26 cellular contexts compared by ENCODE assay signal in genomic region chr14:64974563-64974962, GRCh38. TPM values are rescaled to one million over a fixed set of nuclear protein-coding genes. Genes with fewer than 3 reads are reported as not detected.
"Had no signal": no experiment of that assay in that cellular context is flagged by ENCODE, and none has a peak within 500 bp of the region (broad histone marks: within the 10 kb centered on the region; RNA-seq: fewer than 3 reads in every experiment).

No MANE protein-coding gene starts in this region.

- ATAC-seq: activated CD4-positive, CD25-positive, alpha-beta regulatory T cell treated with anti-CD3 and anti-CD28 coated beads, Interleukin-2, amount 50 U/mL, for 24 hours; gastrocnemius medialis; heart right ventricle; left ventricle myocardium superior; naive thymus-derived CD8-positive, alpha-beta T cell; upper lobe of right lung had no signal

- H3K27me3 ChIP-seq: ascending aorta, gastrocnemius medialis, right atrium auricular region, testis, upper lobe of right lung had no signal

- H3K4me3 ChIP-seq: ascending aorta, gastrocnemius medialis, heart right ventricle, right atrium auricular region, skin epidermis, testis, upper lobe of right lung had no signal

- H3K36me3 ChIP-seq: ascending aorta, gastrocnemius medialis, heart right ventricle, right atrium auricular region, upper lobe of right lung had no signal

- H3K27me3 Mint-ChIP-seq: naive thymus-derived CD8-positive, alpha-beta T cell; stimulated activated naive CD8-positive, alpha-beta T cell treated with anti-CD3 and anti-CD28 coated beads, Interleukin-15, Interleukin-2, amounts not matched to agents 100 ng/mL and 50 ng/mL, for 24 hours had no signal

- H3K9me3 Mint-ChIP-seq: activated naive CD4-positive, alpha-beta T cell treated with anti-CD3 and anti-CD28 coated beads, Interleukin-2, amount 10 ng/mL, durations not matched to agents 7 days and 5 days; memory B cell; naive thymus-derived CD8-positive, alpha-beta T cell; stimulated activated naive CD8-positive, alpha-beta T cell treated with anti-CD3 and anti-CD28 coated beads, Interleukin-15, Interleukin-2, amounts not matched to agents 100 ng/mL and 50 ng/mL, for 24 hours had no signal

- H3K36me3 Mint-ChIP-seq: activated naive CD4-positive, alpha-beta T cell treated with anti-CD3 and anti-CD28 coated beads, Interleukin-2, amount 10 ng/mL, durations not matched to agents 7 days and 5 days; memory B cell; naive thymus-derived CD8-positive, alpha-beta T cell had no signal

- H3K9me3 ChIP-seq: ascending aorta, gastrocnemius medialis, heart right ventricle, right atrium auricular region, testis, upper lobe of right lung had no signal

- FAIRE-seq: bronchial epithelial cell had no signal

- H3K27ac ChIP-seq: ascending aorta, gastrocnemius medialis, heart right ventricle, right atrium auricular region, skin epidermis, testis, upper lobe of right lung had no signal

- H3K27ac Mint-ChIP-seq: activated naive CD4-positive, alpha-beta T cell treated with anti-CD3 and anti-CD28 coated beads, Interleukin-2, amount 10 ng/mL, durations not matched to agents 7 days and 5 days; memory B cell; stimulated activated naive CD8-positive, alpha-beta T cell treated with anti-CD3 and anti-CD28 coated beads, Interleukin-15, Interleukin-2, amounts not matched to agents 100 ng/mL and 50 ng/mL, for 24 hours had no signal

- H3K4me3 Mint-ChIP-seq: activated naive CD4-positive, alpha-beta T cell treated with anti-CD3 and anti-CD28 coated beads, Interleukin-2, amount 10 ng/mL, durations not matched to agents 7 days and 5 days; memory B cell; stimulated activated naive CD8-positive, alpha-beta T cell treated with anti-CD3 and anti-CD28 coated beads, Interleukin-15, Interleukin-2, amounts not matched to agents 100 ng/mL and 50 ng/mL, for 24 hours had no signal

- DNase-seq: activated CD4-positive, alpha-beta T cell treated with anti-CD3 and anti-CD28 coated beads, Interleukin-2, amount 50 U/mL, for 1 hour; activated CD8-positive, alpha-beta memory T cell treated with anti-CD3 and anti-CD28 coated beads for 24 hours; activated naive CD4-positive, alpha-beta T cell treated with anti-CD3 and anti-CD28 coated beads, Interleukin-2, amount 10 ng/mL, durations not matched to agents 7 days and 5 days; gastrocnemius medialis; heart right ventricle; kidney glomerular epithelial cell; left ventricle myocardium superior; naive thymus-derived CD8-positive, alpha-beta T cell; occipital lobe; stimulated activated CD4-positive, alpha-beta T cell treated with anti-CD3 and anti-CD28 coated beads, Interleukin-15, amount 100 ng/mL, for 24 hours; stimulated activated CD4-positive, alpha-beta T cell treated with anti-CD3 and anti-CD28 coated beads, Interleukin-4, amount 100 ng/mL, for 4 hours; stimulated activated CD8-positive, alpha-beta memory T cell treated with anti-CD3 and anti-CD28 coated beads, Interleukin-4, amount 100 ng/mL, for 48 hours; T-helper 9 cell; testis; upper lobe of right lung had no signal

RNA-seq across cellular contexts. Expression of gene RAB15, which starts 2.4 kb away (rescaled TPM):
- total RNA-seq: bronchial epithelial cell had no signal

RNA-seq across cellular contexts. Expression of gene GPX2, which starts 32.0 kb away (rescaled TPM):
- total RNA-seq: ascending aorta; chondrocyte; dermis microvascular lymphatic vessel endothelial cell; epithelial cell of proximal tubule; heart right ventricle; left ventricle myocardium superior; naive thymus-derived CD8-positive, alpha-beta T cell; occipital lobe; posterior vena cava; right atrium auricular region had no signal
- polyA plus RNA-seq: heart right ventricle had no signal
